In the genomic region with DNA sequence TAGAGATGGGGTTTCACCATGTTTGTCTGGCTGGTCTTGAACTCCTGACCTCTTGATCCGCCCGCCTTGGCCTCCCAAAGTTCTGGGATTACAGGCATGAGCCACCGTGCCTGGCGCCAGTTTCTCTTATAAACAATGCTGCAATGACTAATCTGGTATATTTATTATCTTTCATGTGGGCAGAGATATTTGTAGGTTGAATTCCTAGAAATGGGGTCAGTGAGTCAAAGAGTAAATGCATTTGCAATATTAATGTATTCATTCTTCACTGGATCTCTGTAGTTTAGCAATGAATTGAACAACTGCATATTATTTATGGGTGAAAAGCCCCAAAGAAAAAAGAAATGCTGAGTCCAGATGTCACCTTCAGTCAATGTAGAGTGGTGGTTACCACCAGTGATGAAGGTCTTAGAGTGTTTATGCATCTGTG, we compare ENCODE assay signal across 8 cellular contexts. TPM values are rescaled to one million over a fixed set of nuclear protein-coding genes. Genes with fewer than 3 reads are reported as not detected.
DNase-seq lines count a peak whose midpoint lies in the region; ATAC-seq and TF ChIP-seq lines count a peak whose summit lies in the region.

No MANE protein-coding gene starts in this region.

- peak overlapping the region; percentile 84; the same call in 1 of the 2 replicates for H3K27ac ChIP-seq in MM.1S (ENCODE audit: low read length)

- ATAC-seq in GM18907 (IDR thresholded peaks at IDR 0.05; ENCODE audit: unreplicated experiment) (peak; percentile 28), GM18519 (IDR thresholded peaks at IDR 0.05; ENCODE audit: low FRiP score, unreplicated experiment) (no peak)

- peak; percentile 25 for DNase-seq in MM.1S
- DNase-seq in activated effector memory CD4-positive, alpha-beta T cell treated with Interleukin-2 at 50 U/mL for 16 hours, result peak; percentile 21
- DNase-seq in non-pigmented ciliary epithelial cell (ENCODE audit: low read depth), result peak; percentile 40
- DNase-seq in AG08396 (ENCODE audit: low spot score), result no peak
- DNase-seq in cerebellar cortex (ENCODE audit: low spot score), result no peak
- DNase-seq in H7, result no peak

- H3K36me3 ChIP-seq in MM.1S (replicated peaks; ENCODE audit: insufficient read depth, low read length), result no peaks in the 10 kb centered on the region
- H3K36me3 ChIP-seq in H7 (replicated peaks; ENCODE audit: control insufficient read depth, insufficient read depth, low read length), result no peaks in the 10 kb centered on the region

- H3K79me2 ChIP-seq in MM.1S (ENCODE audit: low read length), result no peaks in the 10 kb centered on the region

- no peaks in the 10 kb centered on the region for H3K9me3 ChIP-seq in MM.1S (replicated peaks; ENCODE audit: insufficient read depth, low read length)

- H3K4me1 ChIP-seq in MM.1S (ENCODE audit: low read length), result peaks cover 33% of the 10 kb centered on the region

- no peak overlapping the region for H2AFZ ChIP-seq in MM.1S (ENCODE audit: low read length)

- no peaks in the 10 kb centered on the region for H3K9me2 ChIP-seq in MM.1S (replicated peaks; ENCODE audit: insufficient read depth, low read length)

- TF ChIP-seq CTCF in MM.1S (IDR thresholded peaks at IDR 0.05; ENCODE audit: low read length), result no peak

- peak overlapping the region; percentile 88 for H3K4me2 ChIP-seq in MM.1S (ENCODE audit: low read depth, low read length)

- H3K27me3 ChIP-seq in MM.1S (replicated peaks; ENCODE audit: insufficient read depth, low read length) (no peaks in the 10 kb centered on the region), H7 (ENCODE audit: control insufficient read depth, insufficient read depth, low read length) (no peaks in the 10 kb centered on the region)

- H4K20me1 ChIP-seq in MM.1S (ENCODE audit: insufficient read depth, low read length), result no peaks in the 10 kb centered on the region

- peaks cover 27% of the 10 kb centered on the region for H3F3A ChIP-seq in MM.1S (ENCODE audit: insufficient read depth, low read length)

- H3K9ac ChIP-seq in MM.1S (ENCODE audit: low read length), result 0 out of 2 replicates have a peak overlapping the region, but pooled peaks have one; percentile 25

- H3K4me3 ChIP-seq in MM.1S (ENCODE audit: low read length), result peak overlapping the region; percentile 52; the same call in 1 of the 2 replicates
- no peak overlapping the region for H3K4me3 ChIP-seq in H7 (ENCODE audit: insufficient read depth, low read depth, low read length)

RNA-seq across cellular contexts. Expression of a gene that starts 22.8 kb away (rescaled TPM):
- total RNA-seq in H7 (2014; rRNA removed; shearing (Covaris generic)), result 0.15 and 1.1 TPM in 2 replicates

RNA-seq across cellular contexts. Expression of a gene that starts 52.5 kb away (rescaled TPM):
- 0.80 and 1.00 TPM in 2 replicates for total RNA-seq in H7 (2014; rRNA removed; shearing (Covaris generic))

Comparison
In these comparisons a context has a peak if more than half of its experiments do, and no peak if none do; other contexts are left out.
1. DNase-seq: peak in MM.1S (single experiment), activated effector memory CD4-positive, alpha-beta T cell treated with Interleukin-2 at 50 U/mL for 16 hours (single experiment) and non-pigmented ciliary epithelial cell (single experiment); none in AG08396 (single experiment), cerebellar cortex (single experiment) and H7 (single experiment).